ENCODE assay signal across 5 cellular contexts in the genomic region with DNA sequence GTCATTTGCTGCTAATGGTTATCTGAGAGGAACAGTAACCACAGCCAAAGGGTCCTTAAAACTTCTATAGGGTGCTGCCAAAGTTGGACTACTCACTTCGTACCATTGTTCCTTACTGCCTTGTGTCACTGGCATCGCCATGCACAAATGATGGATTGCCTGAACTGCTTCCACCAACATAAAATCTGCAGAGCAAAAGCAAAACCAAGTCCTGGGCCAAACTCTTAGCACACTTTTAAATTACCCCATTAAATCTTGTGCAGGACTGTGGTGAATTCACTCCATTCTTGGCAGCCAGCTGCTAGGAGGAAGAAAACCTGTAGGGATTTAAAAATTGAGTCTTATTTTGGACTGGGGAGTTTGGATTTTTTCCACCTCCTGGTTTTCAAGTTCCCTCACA.
"Had no signal": no experiment of that assay in that cellular context is flagged by ENCODE, and none has a peak within 500 bp of the region (broad histone marks: within the 10 kb centered on the region; RNA-seq: fewer than 3 reads in every experiment).

No MANE protein-coding gene starts in this region.

- ATAC-seq: K562 had no signal

- H3K9me3 Mint-ChIP-seq: H9 had no signal

- DNase-seq: GM23248, H9, HCEC 1CT, IMR-90 had no signal

- H3K4me3 ChIP-seq: GM23248, K562 had no signal

- H3K4me1 Mint-ChIP-seq: H9 had no signal

- H3K4me3 Mint-ChIP-seq: H9 had no signal
